Comparison of ENCODE assay signal across 12 cellular contexts in genomic region chr10:69911571-69912528, GRCh38.
DNase-seq lines count a peak whose midpoint lies in the region; ATAC-seq and TF ChIP-seq lines count a peak whose summit lies in the region.
"Had no signal": no experiment of that assay in that cellular context is flagged by ENCODE, and none has a peak within 500 bp of the region (broad histone marks: within the 10 kb centered on the region; RNA-seq: fewer than 3 reads in every experiment).

No MANE protein-coding gene starts in this region.

- H3K9me3 ChIP-seq in right atrium auricular region: no peaks in the 10 kb centered on the region
- no peaks in the 10 kb centered on the region for H3K9me3 ChIP-seq in heart left ventricle
- H3K9me3 ChIP-seq in prostate gland: no peaks in the 10 kb centered on the region
- H3K9me3 ChIP-seq: A549, tibial nerve had no signal

- intact Hi-C loops in Right ventricle myocardium superior (cut with DNase I) (loop anchor here (10.0 kb wide), 1 partner anchor 127 kb away; no protein-coding TSS in a partner anchor), heart left ventricle (cut with DNase I) (loop anchor here (2.0 to 10.0 kb wide), 11 partner anchors 105 to 270 kb away; partner anchors contain the start of gene COL13A1 (in 6 of the 10)), prostate gland (cut with DNase I) (loop anchor here (2.0 to 5.0 kb wide), 3 partner anchors 45 to 125 kb away; partner anchors contain the start of gene COL13A1)

- ATAC-seq in Right ventricle myocardium superior (ENCODE audit: poor library complexity) (peak; percentile 81), heart left ventricle (peak; percentile 12 to 53 (median 44)), HG02763 (IDR thresholded peaks at IDR 0.05; ENCODE audit: unreplicated experiment) (no peak), HG03045 (IDR thresholded peaks at IDR 0.05; ENCODE audit: unreplicated experiment) (no peak)
- ATAC-seq: A549 had no signal

- peaks cover 8% of the 10 kb centered on the region for H3K27me3 Mint-ChIP-seq in T-helper 2 cell treated with Interferon-gamma antibody and Interleukin-4, amounts not matched to agents 5 μg/mL and 100 μg/mL, for 36 hours (ENCODE audit: low read depth)

- no peaks in the 10 kb centered on the region for H3K9me3 Mint-ChIP-seq in T-helper 2 cell treated with Interferon-gamma antibody and Interleukin-4, amounts not matched to agents 5 μg/mL and 100 μg/mL, for 36 hours

- TF ChIP-seq CTCF in right atrium auricular region (IDR thresholded peaks at IDR 0.05) (no peak), heart left ventricle (IDR thresholded peaks at IDR 0.05) (no peak), prostate gland (IDR thresholded peaks at IDR 0.05) (no peak)

- H3K4me3 ChIP-seq in right atrium auricular region: no peak overlapping the region
- no peak overlapping the region for H3K4me3 ChIP-seq in heart left ventricle
- no peak overlapping the region for H3K4me3 ChIP-seq in prostate gland
- H3K4me3 ChIP-seq: A549, tibial nerve had no signal

- H3K27ac Mint-ChIP-seq in T-helper 2 cell treated with Interferon-gamma antibody and Interleukin-4, amounts not matched to agents 5 μg/mL and 100 μg/mL, for 36 hours: no peak overlapping the region

- peaks cover 0 to 22% of the 10 kb centered on the region in 2 donors for H3K4me1 ChIP-seq in right atrium auricular region
- peaks cover 0 to 28% (median 10%) of the 10 kb centered on the region in 12 donors for H3K4me1 ChIP-seq in heart left ventricle
- H3K4me1 ChIP-seq in prostate gland (replicated peaks): peaks cover 32% of the 10 kb centered on the region
- H3K4me1 ChIP-seq: A549 had no signal

- H3K27me3 ChIP-seq in right atrium auricular region (no peaks in the 10 kb centered on the region), heart left ventricle (no peaks in the 10 kb centered on the region), prostate gland (replicated peaks; ENCODE audit: insufficient read depth) (no peaks in the 10 kb centered on the region)
- H3K27me3 ChIP-seq: tibial nerve had no signal

- no peak overlapping the region for H3K4me3 Mint-ChIP-seq in T-helper 2 cell treated with Interferon-gamma antibody and Interleukin-4, amounts not matched to agents 5 μg/mL and 100 μg/mL, for 36 hours

- DNase-seq in Right ventricle myocardium superior (peak; percentile 55), right atrium auricular region (ENCODE audit: low spot score) (no peak), heart left ventricle (peak in 1 of 5 donors; percentile 37), prostate gland (ENCODE audit: low spot score) (peak; percentile 87), CD1c-positive myeloid dendritic cell (ENCODE audit: extremely low spot score) (no peak)
- no peak for DNase-seq in T-helper 2 cell treated with Interferon-gamma antibody and Interleukin-4, amounts not matched to agents 5 μg/mL and 100 μg/mL, for 36 hours (ENCODE audit: low spot score)
- DNase-seq: Calu3, PC-3 had no signal

- H3K36me3 ChIP-seq in right atrium auricular region (no peaks in the 10 kb centered on the region), heart left ventricle (no peaks in the 10 kb centered on the region), prostate gland (no peaks in the 10 kb centered on the region)
- H3K36me3 ChIP-seq: tibial nerve had no signal

- TF ChIP-seq POLR2A in heart left ventricle (IDR thresholded peaks at IDR 0.05) (no peak), prostate gland (IDR thresholded peaks at IDR 0.05) (no peak)

- no peaks in the 10 kb centered on the region for H3K36me3 Mint-ChIP-seq in T-helper 2 cell treated with Interferon-gamma antibody and Interleukin-4, amounts not matched to agents 5 μg/mL and 100 μg/mL, for 36 hours (ENCODE audit: low read depth)

- H3K4me1 Mint-ChIP-seq in T-helper 2 cell treated with Interferon-gamma antibody and Interleukin-4, amounts not matched to agents 5 μg/mL and 100 μg/mL, for 36 hours (ENCODE audit: low read depth): no peaks in the 10 kb centered on the region

- H3K27ac ChIP-seq in right atrium auricular region (no peak overlapping the region), heart left ventricle (peak overlapping the region in 1 of 12 donors; percentile 40), prostate gland (peak overlapping the region; percentile 62 to 68)
- H3K27ac ChIP-seq: A549 had no signal

- 57 to 72% (median 62%) methylated on average over 17 to 18 of the region's 18 CpGs for WGBS in heart left ventricle, 4 donors
- WGBS in prostate gland: 30% methylated on average over 18 of the region's 18 CpGs

Comparison
In these comparisons a context has a peak if more than half of its experiments do, and no peak if none do; other contexts are left out.
1. DNase-seq: peak in Right ventricle myocardium superior (single experiment) and prostate gland (single experiment); none in right atrium auricular region (single experiment), CD1c-positive myeloid dendritic cell (single experiment) and T-helper 2 cell treated with Interferon-gamma antibody and Interleukin-4, amounts not matched to agents 5 μg/mL and 100 μg/mL, for 36 hours (single experiment).
2. ATAC-seq: peak in Right ventricle myocardium superior (single experiment) and heart left ventricle (4 of 4); none in HG02763 (single experiment) and HG03045 (single experiment).
3. H3K27ac ChIP-seq: peak in prostate gland (2 of 2); none in right atrium auricular region (0 of 2).